Comparison of ENCODE assay signal across 1 cellular context in genomic region chr6:11392778-11393507, GRCh38.
TF ChIP-seq lines count a peak whose summit lies in the region.

No MANE protein-coding gene starts in this region.

TF ChIP-seq in HepG2, 621 proteins besides CTCF, POLR2A, EP300 and RAD21 (continued from another document and continues in another):
- TF ChIP-seq CBX2 (IDR thresholded peaks at IDR 0.05; ENCODE audit: low read depth, low read length) (no peak), CBX2 (CRISPR knock-in tag; IDR thresholded peaks at IDR 0.05; ENCODE audit: low read depth) (no peak), ZNF138 (CRISPR knock-in tag; IDR thresholded peaks at IDR 0.05; ENCODE audit: low read depth) (no peak), ZNF709 (CRISPR knock-in tag; IDR thresholded peaks at IDR 0.05) (peak; percentile 71; the same call in 1 of the 2 replicates), ZNF792 (CRISPR knock-in tag; IDR thresholded peaks at IDR 0.05) (peak; percentile 92; the same call in 1 of the 2 replicates), ADNP (CRISPR knock-in tag; IDR thresholded peaks at IDR 0.05) (no peak), ZNF841 (CRISPR knock-in tag; IDR thresholded peaks at IDR 0.05; ENCODE audit: borderline replicate concordance) (no peak), MIER2 (CRISPR knock-in tag; IDR thresholded peaks at IDR 0.05) (peak; percentile 81), FOXK1 (CRISPR knock-in tag; IDR thresholded peaks at IDR 0.05; ENCODE audit: borderline replicate concordance, low read depth) (peak; percentile 97; the same call in 1 of the 2 replicates), MYPOP (CRISPR knock-in tag; IDR thresholded peaks at IDR 0.05) (peak; percentile 91), ZNF646 (CRISPR knock-in tag; IDR thresholded peaks at IDR 0.05) (no peak), EHMT2 (IDR thresholded peaks at IDR 0.05; ENCODE audit: borderline replicate concordance, low read depth, low read length) (peak; percentile 50), GTF3A (CRISPR knock-in tag; conservative IDR thresholded peaks at IDR 0.05) (no peak), PBX3 (CRISPR knock-in tag; IDR thresholded peaks at IDR 0.05; ENCODE audit: borderline replicate concordance) (no peak), ZNF776 (CRISPR knock-in tag; IDR thresholded peaks at IDR 0.05) (no peak), PHF21A (CRISPR knock-in tag; IDR thresholded peaks at IDR 0.05) (peak; percentile 87), ZSCAN9 (CRISPR knock-in tag; IDR thresholded peaks at IDR 0.05; ENCODE audit: borderline replicate concordance) (0 out of 2 replicates have a peak, but pooled peaks have one; percentile 50), KDM4B (CRISPR knock-in tag; IDR thresholded peaks at IDR 0.05) (peak; percentile 99), ZSCAN22 (CRISPR knock-in tag; IDR thresholded peaks at IDR 0.05) (0 out of 2 replicates have a peak, but pooled peaks have one; percentile 78), SALL1 (CRISPR knock-in tag; IDR thresholded peaks at IDR 0.05) (peak; percentile 100), KDM3A (CRISPR knock-in tag; IDR thresholded peaks at IDR 0.05; ENCODE audit: low read depth) (peak; percentile 79; the same call in 1 of the 2 replicates), HOXA9 (CRISPR knock-in tag; IDR thresholded peaks at IDR 0.05; ENCODE audit: borderline replicate concordance) (peak; percentile 61; the same call in 1 of the 2 replicates), ZNF296 (CRISPR knock-in tag; conservative IDR thresholded peaks at IDR 0.05) (no peak), MTA1 (CRISPR knock-in tag; IDR thresholded peaks at IDR 0.05; ENCODE audit: borderline replicate concordance) (peak; percentile 95; the same call in 1 of the 2 replicates), NFATC3 (CRISPR knock-in tag; IDR thresholded peaks at IDR 0.05) (0 out of 2 replicates have a peak, but pooled peaks have one; percentile 98), ZNF564 (CRISPR knock-in tag; IDR thresholded peaks at IDR 0.05) (0 out of 2 replicates have a peak, but pooled peaks have one; percentile 84), ZNF484 (CRISPR knock-in tag; IDR thresholded peaks at IDR 0.05; ENCODE audit: borderline replicate concordance, low read depth) (no peak), SNRNP70 (IDR thresholded peaks at IDR 0.05; ENCODE audit: low read depth, low read length) (no peak), SRY (CRISPR knock-in tag; IDR thresholded peaks at IDR 0.05) (no peak), AHR (CRISPR knock-in tag; IDR thresholded peaks at IDR 0.05) (peak; percentile 99), FOXK2 (IDR thresholded peaks at IDR 0.05) (no peak), MXI1 (IDR thresholded peaks at IDR 0.05; ENCODE audit: borderline replicate concordance, low read depth, low read length) (peak; percentile 71; the same call in 1 of the 3 replicates), ZNF18 (CRISPR knock-in tag; IDR thresholded peaks at IDR 0.05; ENCODE audit: insufficient replicate concordance) (peak; percentile 84), E2F1 (CRISPR knock-in tag; IDR thresholded peaks at IDR 0.05) (no peak; the same call in 1 of the 2 replicates)
- TF ChIP-seq, protein P1, sequence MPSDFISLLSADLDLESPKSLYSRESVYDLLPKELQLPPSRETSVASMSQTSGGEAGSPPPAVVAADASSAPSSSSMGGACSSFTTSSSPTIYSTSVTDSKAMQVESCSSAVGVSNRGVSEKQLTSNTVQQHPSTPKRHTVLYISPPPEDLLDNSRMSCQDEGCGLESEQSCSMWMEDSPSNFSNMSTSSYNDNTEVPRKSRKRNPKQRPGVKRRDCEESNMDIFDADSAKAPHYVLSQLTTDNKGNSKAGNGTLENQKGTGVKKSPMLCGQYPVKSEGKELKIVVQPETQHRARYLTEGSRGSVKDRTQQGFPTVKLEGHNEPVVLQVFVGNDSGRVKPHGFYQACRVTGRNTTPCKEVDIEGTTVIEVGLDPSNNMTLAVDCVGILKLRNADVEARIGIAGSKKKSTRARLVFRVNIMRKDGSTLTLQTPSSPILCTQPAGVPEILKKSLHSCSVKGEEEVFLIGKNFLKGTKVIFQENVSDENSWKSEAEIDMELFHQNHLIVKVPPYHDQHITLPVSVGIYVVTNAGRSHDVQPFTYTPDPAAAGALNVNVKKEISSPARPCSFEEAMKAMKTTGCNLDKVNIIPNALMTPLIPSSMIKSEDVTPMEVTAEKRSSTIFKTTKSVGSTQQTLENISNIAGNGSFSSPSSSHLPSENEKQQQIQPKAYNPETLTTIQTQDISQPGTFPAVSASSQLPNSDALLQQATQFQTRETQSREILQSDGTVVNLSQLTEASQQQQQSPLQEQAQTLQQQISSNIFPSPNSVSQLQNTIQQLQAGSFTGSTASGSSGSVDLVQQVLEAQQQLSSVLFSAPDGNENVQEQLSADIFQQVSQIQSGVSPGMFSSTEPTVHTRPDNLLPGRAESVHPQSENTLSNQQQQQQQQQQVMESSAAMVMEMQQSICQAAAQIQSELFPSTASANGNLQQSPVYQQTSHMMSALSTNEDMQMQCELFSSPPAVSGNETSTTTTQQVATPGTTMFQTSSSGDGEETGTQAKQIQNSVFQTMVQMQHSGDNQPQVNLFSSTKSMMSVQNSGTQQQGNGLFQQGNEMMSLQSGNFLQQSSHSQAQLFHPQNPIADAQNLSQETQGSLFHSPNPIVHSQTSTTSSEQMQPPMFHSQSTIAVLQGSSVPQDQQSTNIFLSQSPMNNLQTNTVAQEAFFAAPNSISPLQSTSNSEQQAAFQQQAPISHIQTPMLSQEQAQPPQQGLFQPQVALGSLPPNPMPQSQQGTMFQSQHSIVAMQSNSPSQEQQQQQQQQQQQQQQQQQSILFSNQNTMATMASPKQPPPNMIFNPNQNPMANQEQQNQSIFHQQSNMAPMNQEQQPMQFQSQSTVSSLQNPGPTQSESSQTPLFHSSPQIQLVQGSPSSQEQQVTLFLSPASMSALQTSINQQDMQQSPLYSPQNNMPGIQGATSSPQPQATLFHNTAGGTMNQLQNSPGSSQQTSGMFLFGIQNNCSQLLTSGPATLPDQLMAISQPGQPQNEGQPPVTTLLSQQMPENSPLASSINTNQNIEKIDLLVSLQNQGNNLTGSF (CRISPR knock-in tag; IDR thresholded peaks at IDR 0.05), result peak; percentile 81; the same call in 1 of the 2 replicates
- TF ChIP-seq, protein P2, sequence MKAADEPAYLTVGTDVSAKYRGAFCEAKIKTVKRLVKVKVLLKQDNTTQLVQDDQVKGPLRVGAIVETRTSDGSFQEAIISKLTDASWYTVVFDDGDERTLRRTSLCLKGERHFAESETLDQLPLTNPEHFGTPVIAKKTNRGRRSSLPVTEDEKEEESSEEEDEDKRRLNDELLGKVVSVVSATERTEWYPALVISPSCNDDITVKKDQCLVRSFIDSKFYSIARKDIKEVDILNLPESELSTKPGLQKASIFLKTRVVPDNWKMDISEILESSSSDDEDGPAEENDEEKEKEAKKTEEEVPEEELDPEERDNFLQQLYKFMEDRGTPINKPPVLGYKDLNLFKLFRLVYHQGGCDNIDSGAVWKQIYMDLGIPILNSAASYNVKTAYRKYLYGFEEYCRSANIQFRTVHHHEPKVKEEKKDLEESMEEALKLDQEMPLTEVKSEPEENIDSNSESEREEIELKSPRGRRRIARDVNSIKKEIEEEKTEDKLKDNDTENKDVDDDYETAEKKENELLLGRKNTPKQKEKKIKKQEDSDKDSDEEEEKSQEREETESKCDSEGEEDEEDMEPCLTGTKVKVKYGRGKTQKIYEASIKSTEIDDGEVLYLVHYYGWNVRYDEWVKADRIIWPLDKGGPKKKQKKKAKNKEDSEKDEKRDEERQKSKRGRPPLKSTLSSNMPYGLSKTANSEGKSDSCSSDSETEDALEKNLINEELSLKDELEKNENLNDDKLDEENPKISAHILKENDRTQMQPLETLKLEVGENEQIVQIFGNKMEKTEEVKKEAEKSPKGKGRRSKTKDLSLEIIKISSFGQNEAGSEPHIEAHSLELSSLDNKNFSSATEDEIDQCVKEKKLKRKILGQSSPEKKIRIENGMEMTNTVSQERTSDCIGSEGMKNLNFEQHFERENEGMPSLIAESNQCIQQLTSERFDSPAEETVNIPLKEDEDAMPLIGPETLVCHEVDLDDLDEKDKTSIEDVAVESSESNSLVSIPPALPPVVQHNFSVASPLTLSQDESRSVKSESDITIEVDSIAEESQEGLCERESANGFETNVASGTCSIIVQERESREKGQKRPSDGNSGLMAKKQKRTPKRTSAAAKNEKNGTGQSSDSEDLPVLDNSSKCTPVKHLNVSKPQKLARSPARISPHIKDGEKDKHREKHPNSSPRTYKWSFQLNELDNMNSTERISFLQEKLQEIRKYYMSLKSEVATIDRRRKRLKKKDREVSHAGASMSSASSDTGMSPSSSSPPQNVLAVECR (CRISPR knock-in tag; IDR thresholded peaks at IDR 0.05; ENCODE audit: borderline replicate concordance), result peak; percentile 41; the same call in 1 of the 2 replicates
